ENCODE assay signal across 2 cellular contexts in genomic region chr7:986766-987722, GRCh38.
TF ChIP-seq lines count a peak whose summit lies in the region.

No MANE protein-coding gene starts in this region.

TF ChIP-seq in IMR-90, 13 proteins besides CTCF, POLR2A, EP300 and RAD21:
- TF ChIP-seq ELK1 (IDR thresholded peaks at IDR 0.05; ENCODE audit: borderline replicate concordance, low read depth, low read length) (no peak), CHD1 (IDR thresholded peaks at IDR 0.05; ENCODE audit: low read depth, low read length) (no peak), CEBPB (IDR thresholded peaks at IDR 0.05; ENCODE audit: low read depth, low read length) (no peak), USF2 (IDR thresholded peaks at IDR 0.05; ENCODE audit: low read depth, low read length) (no peak)
TF ChIP-seq in IMR-90: peak in this region for 0.

TF ChIP-seq in K562, 482 proteins besides CTCF, POLR2A, EP300 and RAD21:
- no peak for TF ChIP-seq NFATC3 (IDR thresholded peaks at IDR 0.05)
- 0 out of 2 replicates have a peak, but pooled peaks have one; percentile 47 for TF ChIP-seq NR3C1 (CRISPR knock-in tag; IDR thresholded peaks at IDR 0.05)
- no peak for TF ChIP-seq KLF1 (tag; IDR thresholded peaks at IDR 0.05)
- TF ChIP-seq ZBTB33 (CRISPR knock-in tag; IDR thresholded peaks at IDR 0.05) = peak; percentile 96
- no peak for TF ChIP-seq MIER1 (IDR thresholded peaks at IDR 0.05; ENCODE audit: low read depth)
- TF ChIP-seq TAF9B (IDR thresholded peaks at IDR 0.05; ENCODE audit: partially characterized antibody) = no peak
- TF ChIP-seq ZNF740 (CRISPR knock-in tag; IDR thresholded peaks at IDR 0.05) = no peak
- no peak for TF ChIP-seq ZNF740 (tag; IDR thresholded peaks at IDR 0.05)
- no peak for TF ChIP-seq ZBTB17 (CRISPR knock-in tag; IDR thresholded peaks at IDR 0.05)
- TF ChIP-seq MCM3 (IDR thresholded peaks at IDR 0.05) = no peak
- peak; percentile 71 for TF ChIP-seq BHLHE40 (IDR thresholded peaks at IDR 0.05; ENCODE audit: low read length)
- TF ChIP-seq NRF1 (conservative IDR thresholded peaks at IDR 0.05 in 1 of 2, IDR thresholded peaks at IDR 0.05 in 1 of 2) = 0 out of 4 replicates have a peak, but pooled peaks of 1 of the 2 experiments have one; percentile 8
- TF ChIP-seq ZNF79 (CRISPR knock-in tag; IDR thresholded peaks at IDR 0.05; ENCODE audit: low read depth) = no peak
- no peak for TF ChIP-seq HDAC8 (tag; IDR thresholded peaks at IDR 0.05)
- TF ChIP-seq NKRF (IDR thresholded peaks at IDR 0.05; ENCODE audit: borderline replicate concordance) = no peak
- TF ChIP-seq POLR2G (IDR thresholded peaks at IDR 0.05; ENCODE audit: low read depth, low read length) = peak; percentile 36; the same call in 1 of the 2 replicates
- no peak for TF ChIP-seq YBX1 (IDR thresholded peaks at IDR 0.05)
- TF ChIP-seq DACH1 (IDR thresholded peaks at IDR 0.05; ENCODE audit: partially characterized antibody) = no peak
- peak in 1 of 2 experiments; percentile 64 for TF ChIP-seq E2F6 (IDR thresholded peaks at IDR 0.05; ENCODE audit: borderline replicate concordance in 1 of 2, extremely low read depth in 1 of 2, insufficient read depth in 1 of 2, insufficient read length in 1 of 2, low read depth in 1 of 2, low read length in 1 of 2, poor library complexity in 1 of 2, severe bottlenecking in 1 of 2)
- no peak for TF ChIP-seq RBM25 (IDR thresholded peaks at IDR 0.05; ENCODE audit: low read depth, low read length, severe bottlenecking)
- no peak for TF ChIP-seq ZBTB26 (CRISPR knock-in tag; IDR thresholded peaks at IDR 0.05)
- TF ChIP-seq ZNF146 (CRISPR knock-in tag; IDR thresholded peaks at IDR 0.05; ENCODE audit: unreplicated experiment) = no peak
- TF ChIP-seq MAX (CRISPR knock-in tag; IDR thresholded peaks at IDR 0.05) = peak; percentile 58; the same call in 1 of the 2 replicates
- no peak for TF ChIP-seq MYBL2 (IDR thresholded peaks at IDR 0.05; ENCODE audit: low read depth)
- TF ChIP-seq MYBL2 (CRISPR knock-in tag; IDR thresholded peaks at IDR 0.05; ENCODE audit: borderline replicate concordance) = no peak
- TF ChIP-seq HDAC3 (IDR thresholded peaks at IDR 0.05; ENCODE audit: borderline replicate concordance, partially characterized antibody) = no peak
- TF ChIP-seq ZZZ3 (IDR thresholded peaks at IDR 0.05) = no peak
- no peak for TF ChIP-seq GMEB1 (CRISPR knock-in tag; IDR thresholded peaks at IDR 0.05)
- no peak for TF ChIP-seq ELF4 (CRISPR knock-in tag; IDR thresholded peaks at IDR 0.05)
- TF ChIP-seq HNRNPL (IDR thresholded peaks at IDR 0.05; ENCODE audit: low read depth, low read length) = peak; percentile 65; the same call in 1 of the 2 replicates
- no peak for TF ChIP-seq TCF7L2 (IDR thresholded peaks at IDR 0.05; ENCODE audit: low read depth, low read length)
